Comparison of ENCODE assay signal across 1 cellular context in genomic region chr3:190548031-190548656, GRCh38.
A peak's percentile ranks its signal among the peaks of the same experiment; 100 is the strongest.
TF ChIP-seq lines count a peak whose summit lies in the region.

No MANE protein-coding gene starts in this region.

TF ChIP-seq in HepG2, 621 proteins besides CTCF, POLR2A, EP300 and RAD21 (continued from another document and continues in another):
- TF ChIP-seq ZNF407 (CRISPR knock-in tag; IDR thresholded peaks at IDR 0.05; ENCODE audit: not compliant biosample characterization): no peak
- 0 out of 2 replicates have a peak, but pooled peaks have one; percentile 55 for TF ChIP-seq ZMYM2 (CRISPR knock-in tag; IDR thresholded peaks at IDR 0.05)
- no peak for TF ChIP-seq CHCHD3 (CRISPR knock-in tag; IDR thresholded peaks at IDR 0.05)
- TF ChIP-seq ZBTB39 (CRISPR knock-in tag; IDR thresholded peaks at IDR 0.05): peak; percentile 71; the same call in 1 of the 2 replicates
- TF ChIP-seq NCOA2 (CRISPR knock-in tag; IDR thresholded peaks at IDR 0.05): peak; percentile 99
- no peak for TF ChIP-seq ZNF138 (CRISPR knock-in tag; IDR thresholded peaks at IDR 0.05; ENCODE audit: low read depth)
- 0 out of 2 replicates have a peak, but pooled peaks have one; percentile 44 for TF ChIP-seq JUN (CRISPR knock-in tag; IDR thresholded peaks at IDR 0.05)
- no peak for TF ChIP-seq BRCA1 (CRISPR knock-in tag; IDR thresholded peaks at IDR 0.05)
- TF ChIP-seq POGK (CRISPR knock-in tag; conservative IDR thresholded peaks at IDR 0.05): no peak
- no peak for TF ChIP-seq EZH2 (conservative IDR thresholded peaks at IDR 0.05; ENCODE audit: low read depth, low read length)
- TF ChIP-seq ELK4 (CRISPR knock-in tag; IDR thresholded peaks at IDR 0.05; ENCODE audit: borderline replicate concordance): no peak
- TF ChIP-seq SMARCE1 (IDR thresholded peaks at IDR 0.05; ENCODE audit: borderline replicate concordance): no peak
- TF ChIP-seq ZUFSP (CRISPR knock-in tag; IDR thresholded peaks at IDR 0.05; ENCODE audit: borderline replicate concordance): no peak
- peak; percentile 69 for TF ChIP-seq SKI (IDR thresholded peaks at IDR 0.05; ENCODE audit: partially characterized antibody)
- no peak for TF ChIP-seq BCLAF1 (IDR thresholded peaks at IDR 0.05)
- TF ChIP-seq ZFP36 (IDR thresholded peaks at IDR 0.05; ENCODE audit: borderline replicate concordance, low read depth, low read length, partially characterized antibody): peak; percentile 73
- no peak for TF ChIP-seq ZNF710 (CRISPR knock-in tag; IDR thresholded peaks at IDR 0.05; ENCODE audit: borderline replicate concordance)
- no peak for TF ChIP-seq ZNF670 (CRISPR knock-in tag; IDR thresholded peaks at IDR 0.05; ENCODE audit: borderline replicate concordance)
- TF ChIP-seq SETDB1 (CRISPR knock-in tag; IDR thresholded peaks at IDR 0.05; ENCODE audit: borderline replicate concordance): no peak
- TF ChIP-seq ZNF224 (CRISPR knock-in tag; IDR thresholded peaks at IDR 0.05): no peak
- TF ChIP-seq ATM (IDR thresholded peaks at IDR 0.05; ENCODE audit: borderline replicate concordance): no peak
- no peak for TF ChIP-seq TMF1 (CRISPR knock-in tag; IDR thresholded peaks at IDR 0.05; ENCODE audit: low read depth)
- TF ChIP-seq ZNF589 (CRISPR knock-in tag; conservative IDR thresholded peaks at IDR 0.05): 0 out of 2 replicates have a peak, but pooled peaks have one; percentile 34
- no peak for TF ChIP-seq ZNF605 (CRISPR knock-in tag; IDR thresholded peaks at IDR 0.05)
- TF ChIP-seq SAP130 (CRISPR knock-in tag; IDR thresholded peaks at IDR 0.05; ENCODE audit: low read depth): peak; percentile 80
- no peak for TF ChIP-seq PLSCR1 (CRISPR knock-in tag; IDR thresholded peaks at IDR 0.05; ENCODE audit: borderline replicate concordance)
- TF ChIP-seq ZNF234 (CRISPR knock-in tag; conservative IDR thresholded peaks at IDR 0.05): no peak
- TF ChIP-seq KLF12 (CRISPR knock-in tag; IDR thresholded peaks at IDR 0.05; ENCODE audit: borderline replicate concordance): no peak
- TF ChIP-seq ZNF7 (CRISPR knock-in tag; IDR thresholded peaks at IDR 0.05): no peak
- TF ChIP-seq ZNF44 (CRISPR knock-in tag; IDR thresholded peaks at IDR 0.05): no peak
- TF ChIP-seq ZNF639 (CRISPR knock-in tag; conservative IDR thresholded peaks at IDR 0.05): peak; percentile 70; the same call in 1 of the 2 replicates
- no peak for TF ChIP-seq SNAPC5 (CRISPR knock-in tag; IDR thresholded peaks at IDR 0.05; ENCODE audit: borderline replicate concordance)
- no peak for TF ChIP-seq ZNF703 (CRISPR knock-in tag; IDR thresholded peaks at IDR 0.05; ENCODE audit: borderline replicate concordance)
- no peak for TF ChIP-seq ZNF75D (CRISPR knock-in tag; IDR thresholded peaks at IDR 0.05; ENCODE audit: borderline replicate concordance)
- TF ChIP-seq ZNF329 (CRISPR knock-in tag; IDR thresholded peaks at IDR 0.05; ENCODE audit: low read depth): no peak
- TF ChIP-seq ZNF883 (CRISPR knock-in tag; IDR thresholded peaks at IDR 0.05; ENCODE audit: not compliant biosample characterization): no peak
- TF ChIP-seq ZNF317 (CRISPR knock-in tag; IDR thresholded peaks at IDR 0.05): no peak
